In genomic region chr12:4648499-4649357, GRCh38 we compare ENCODE assay signal across 1 cellular context.
TF ChIP-seq lines count a peak whose summit lies in the region.

AKAP3 (minus strand) TSS chr12:4649051; CDS start chr12:4638196, 10,855 bp downstream.
NDUFA9 (plus strand) TSS chr12:4649114; CDS start chr12:4649127, 13 bp downstream.

TF ChIP-seq in WTC11, 78 proteins besides CTCF, POLR2A, EP300 and RAD21 (continued from another document):
- TF ChIP-seq, protein P1, sequence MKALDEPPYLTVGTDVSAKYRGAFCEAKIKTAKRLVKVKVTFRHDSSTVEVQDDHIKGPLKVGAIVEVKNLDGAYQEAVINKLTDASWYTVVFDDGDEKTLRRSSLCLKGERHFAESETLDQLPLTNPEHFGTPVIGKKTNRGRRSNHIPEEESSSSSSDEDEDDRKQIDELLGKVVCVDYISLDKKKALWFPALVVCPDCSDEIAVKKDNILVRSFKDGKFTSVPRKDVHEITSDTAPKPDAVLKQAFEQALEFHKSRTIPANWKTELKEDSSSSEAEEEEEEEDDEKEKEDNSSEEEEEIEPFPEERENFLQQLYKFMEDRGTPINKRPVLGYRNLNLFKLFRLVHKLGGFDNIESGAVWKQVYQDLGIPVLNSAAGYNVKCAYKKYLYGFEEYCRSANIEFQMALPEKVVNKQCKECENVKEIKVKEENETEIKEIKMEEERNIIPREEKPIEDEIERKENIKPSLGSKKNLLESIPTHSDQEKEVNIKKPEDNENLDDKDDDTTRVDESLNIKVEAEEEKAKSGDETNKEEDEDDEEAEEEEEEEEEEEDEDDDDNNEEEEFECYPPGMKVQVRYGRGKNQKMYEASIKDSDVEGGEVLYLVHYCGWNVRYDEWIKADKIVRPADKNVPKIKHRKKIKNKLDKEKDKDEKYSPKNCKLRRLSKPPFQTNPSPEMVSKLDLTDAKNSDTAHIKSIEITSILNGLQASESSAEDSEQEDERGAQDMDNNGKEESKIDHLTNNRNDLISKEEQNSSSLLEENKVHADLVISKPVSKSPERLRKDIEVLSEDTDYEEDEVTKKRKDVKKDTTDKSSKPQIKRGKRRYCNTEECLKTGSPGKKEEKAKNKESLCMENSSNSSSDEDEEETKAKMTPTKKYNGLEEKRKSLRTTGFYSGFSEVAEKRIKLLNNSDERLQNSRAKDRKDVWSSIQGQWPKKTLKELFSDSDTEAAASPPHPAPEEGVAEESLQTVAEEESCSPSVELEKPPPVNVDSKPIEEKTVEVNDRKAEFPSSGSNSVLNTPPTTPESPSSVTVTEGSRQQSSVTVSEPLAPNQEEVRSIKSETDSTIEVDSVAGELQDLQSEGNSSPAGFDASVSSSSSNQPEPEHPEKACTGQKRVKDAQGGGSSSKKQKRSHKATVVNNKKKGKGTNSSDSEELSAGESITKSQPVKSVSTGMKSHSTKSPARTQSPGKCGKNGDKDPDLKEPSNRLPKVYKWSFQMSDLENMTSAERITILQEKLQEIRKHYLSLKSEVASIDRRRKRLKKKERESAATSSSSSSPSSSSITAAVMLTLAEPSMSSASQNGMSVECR (CRISPR knock-in tag; IDR thresholded peaks at IDR 0.05; ENCODE audit: borderline replicate concordance) = peak; percentile 63; the same call in 1 of the 2 replicates
- TF ChIP-seq ZNF532 (CRISPR knock-in tag; IDR thresholded peaks at IDR 0.05; ENCODE audit: borderline replicate concordance) (no peak), STAT6 (CRISPR knock-in tag; conservative IDR thresholded peaks at IDR 0.05; ENCODE audit: low read depth) (no peak), ZNF396 (CRISPR knock-in tag; IDR thresholded peaks at IDR 0.05; ENCODE audit: borderline replicate concordance) (no peak), MLX (CRISPR knock-in tag; IDR thresholded peaks at IDR 0.05) (0 out of 2 replicates have a peak, but pooled peaks have one; percentile 26), SMAD3 (CRISPR knock-in tag; IDR thresholded peaks at IDR 0.05; ENCODE audit: borderline replicate concordance) (no peak), ZNF281 (CRISPR knock-in tag; IDR thresholded peaks at IDR 0.05) (no peak), AR (CRISPR knock-in tag; IDR thresholded peaks at IDR 0.05) (no peak), FOXJ3 (CRISPR knock-in tag; IDR thresholded peaks at IDR 0.05; ENCODE audit: borderline replicate concordance) (no peak), ESRRA (CRISPR knock-in tag; IDR thresholded peaks at IDR 0.05; ENCODE audit: borderline replicate concordance) (peak; percentile 45; the same call in 1 of the 2 replicates), NR1H2 (CRISPR knock-in tag; IDR thresholded peaks at IDR 0.05) (no peak), SOX15 (CRISPR knock-in tag; IDR thresholded peaks at IDR 0.05) (no peak), ZNF138 (CRISPR knock-in tag; conservative IDR thresholded peaks at IDR 0.05) (no peak), USF1 (CRISPR knock-in tag; IDR thresholded peaks at IDR 0.05) (peak; percentile 59; the same call in 1 of the 2 replicates), OVOL2 (CRISPR knock-in tag; IDR thresholded peaks at IDR 0.05; ENCODE audit: borderline replicate concordance) (no peak)
